ENCODE assay signal across 8 cellular contexts in the genomic region with DNA sequence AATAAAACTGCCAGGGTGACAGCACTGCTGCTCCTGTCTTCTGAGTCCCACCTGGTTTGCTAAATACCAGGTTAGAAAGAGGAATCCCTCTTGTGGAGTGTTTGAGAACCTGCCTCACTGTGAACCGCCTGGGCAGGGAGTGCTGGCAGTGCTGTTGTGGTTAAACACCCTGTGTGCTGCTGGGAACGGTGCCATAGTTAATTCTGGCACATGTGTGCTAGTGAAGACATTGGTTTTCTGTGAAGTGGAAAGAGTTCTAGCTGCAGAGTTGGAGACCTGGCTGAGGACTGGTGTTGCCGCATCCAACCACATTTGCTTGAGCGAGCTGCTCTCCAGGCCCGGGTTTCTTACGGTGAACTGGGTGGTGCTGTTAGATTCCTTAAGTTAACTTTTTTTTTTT.
DNase-seq lines count a peak whose midpoint lies in the region; ATAC-seq lines count a peak whose summit lies in the region.

No MANE protein-coding gene starts in this region.

- no peak overlapping the region for H2BK12ac ChIP-seq in mesenchymal stem cell (ENCODE audit: low read length in 2 of 2)

- H3K27ac ChIP-seq in mesenchymal stem cell (ENCODE audit: low read length, poor library complexity, severe bottlenecking) = peak overlapping the region; percentile 38

- H4K91ac ChIP-seq in mesenchymal stem cell (ENCODE audit: low read length) = no peak overlapping the region

- WGBS in mesenchymal stem cell = over 99% methylated on average over 4 of the region's 6 CpGs

- no peak overlapping the region for H2AFZ ChIP-seq in mesenchymal stem cell (ENCODE audit: low read depth, low read length)

- H2AK5ac ChIP-seq in mesenchymal stem cell (ENCODE audit: low read length, severe bottlenecking) = peak overlapping the region; percentile 42

- peaks cover 36 to 66% of the 10 kb centered on the region in 2 experiments for H3K36me3 ChIP-seq in mesenchymal stem cell (ENCODE audit: control insufficient read depth in 1 of 2, insufficient read depth in 2 of 2, low read depth in 1 of 2, low read length in 2 of 2)

- no peak overlapping the region for H3K23ac ChIP-seq in mesenchymal stem cell (ENCODE audit: low read length in 2 of 2)

- no peak overlapping the region for H3K4me3 ChIP-seq in mesenchymal stem cell (ENCODE audit: insufficient read depth in 1 of 2, low read depth in 1 of 2, low read length in 2 of 2)

- no peaks in the 10 kb centered on the region for H3K9me3 ChIP-seq in mesenchymal stem cell (ENCODE audit: control insufficient read depth, low read length)

- no peak overlapping the region for H2BK120ac ChIP-seq in mesenchymal stem cell (ENCODE audit: low read depth, low read length)

- no peak overlapping the region for H3K4me2 ChIP-seq in mesenchymal stem cell (ENCODE audit: low read length, poor library complexity, severe bottlenecking)

- no peak overlapping the region for H2BK5ac ChIP-seq in mesenchymal stem cell (ENCODE audit: low read depth, low read length, poor library complexity, severe bottlenecking)

- ATAC-seq in GM21576 (IDR thresholded peaks at IDR 0.05; ENCODE audit: unreplicated experiment) = no peak

- no peak overlapping the region for H3K14ac ChIP-seq in mesenchymal stem cell (ENCODE audit: low read length in 2 of 2)

- H3K4ac ChIP-seq in mesenchymal stem cell (ENCODE audit: low read depth in 1 of 2, low read length in 2 of 2) = no peak overlapping the region

- H3K79me1 ChIP-seq in mesenchymal stem cell (replicated peaks; ENCODE audit: low read length, poor library complexity, severe bottlenecking) = peaks cover 29% of the 10 kb centered on the region

- no peak overlapping the region for H4K8ac ChIP-seq in mesenchymal stem cell (ENCODE audit: low read length)

- no peak overlapping the region for H3K18ac ChIP-seq in mesenchymal stem cell (ENCODE audit: low read depth in 1 of 2, low read length in 2 of 2)

- no peak overlapping the region for H2BK15ac ChIP-seq in mesenchymal stem cell (ENCODE audit: low read depth, poor library complexity, severe bottlenecking)

- DNase-seq in AG08395 (ENCODE audit: low spot score) (peak; percentile 67), M059J (ENCODE audit: low read depth) (peak; percentile 87), cerebellum (ENCODE audit: low spot score) (peak; percentile 55), mesenchymal stem cell (no peak), T1000 (lab: John Stamatoyannopoulos, UW) (no peak)
- DNase-seq in stimulated activated CD4-positive, alpha-beta T cell treated with anti-CD3 and anti-CD28 coated beads, Interleukin-12 subunit alpha, Interleukin-12 subunit beta, amount 100 ng/mL, for 4 hours = no peak
- DNase-seq in activated CD4-positive, alpha-beta T cell treated with anti-CD3 and anti-CD28 coated beads for 1 hour = no peak

- H3K27me3 ChIP-seq in mesenchymal stem cell (ENCODE audit: control insufficient read depth in 1 of 2, insufficient read depth in 1 of 2, low read length in 2 of 2) = no peaks in the 10 kb centered on the region

- peaks cover 14% of the 10 kb centered on the region for H3K4me1 ChIP-seq in mesenchymal stem cell (ENCODE audit: control insufficient read depth, insufficient read depth, low read depth, low read length)

- peak overlapping the region; percentile 1 for H3K9ac ChIP-seq in mesenchymal stem cell (ENCODE audit: low read length)

Comparison
In these comparisons a context has a peak if more than half of its experiments do, and no peak if none do; other contexts are left out.
1. DNase-seq: peak in AG08395 (single experiment), M059J (single experiment) and cerebellum (single experiment); none in mesenchymal stem cell (single experiment), stimulated activated CD4-positive, alpha-beta T cell treated with anti-CD3 and anti-CD28 coated beads, Interleukin-12 subunit alpha, Interleukin-12 subunit beta, amount 100 ng/mL, for 4 hours (single experiment), T1000 (single experiment) and activated CD4-positive, alpha-beta T cell treated with anti-CD3 and anti-CD28 coated beads for 1 hour (single experiment).